3 cellular contexts compared by ENCODE assay signal in the genomic region with DNA sequence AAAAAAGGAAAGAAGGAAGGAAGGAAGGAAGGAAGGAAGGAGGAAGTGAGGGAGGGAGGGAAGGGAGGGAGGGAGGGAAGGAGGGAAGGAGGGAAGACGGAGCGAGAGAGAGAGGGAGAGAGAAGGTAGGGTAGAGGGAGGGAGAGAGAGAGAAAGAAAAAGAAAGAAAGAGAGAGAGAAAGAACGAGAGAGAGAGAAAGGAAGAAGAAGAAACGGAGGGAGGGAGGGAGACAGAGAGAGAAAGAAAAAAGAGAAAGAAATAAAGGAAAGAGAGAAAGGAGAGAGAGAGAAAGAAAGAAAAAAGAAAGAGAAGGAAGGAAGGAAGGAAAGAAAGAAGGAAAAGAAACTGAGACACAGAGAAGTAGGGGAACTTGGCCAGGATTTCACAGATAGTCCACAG.
TF ChIP-seq lines count a peak whose summit lies in the region.

No MANE protein-coding gene starts in this region.

TF ChIP-seq in HepG2, 621 proteins besides CTCF, POLR2A, EP300 and RAD21:
- TF ChIP-seq ZNF678 (CRISPR knock-in tag; IDR thresholded peaks at IDR 0.05): no peak
- no peak for TF ChIP-seq ZNF775 (CRISPR knock-in tag; IDR thresholded peaks at IDR 0.05; ENCODE audit: borderline replicate concordance)
- TF ChIP-seq PHF8 (CRISPR knock-in tag; IDR thresholded peaks at IDR 0.05): no peak
- no peak for TF ChIP-seq KLF16 (CRISPR knock-in tag; IDR thresholded peaks at IDR 0.05)
- TF ChIP-seq PPARG (CRISPR knock-in tag; conservative IDR thresholded peaks at IDR 0.05): no peak
- TF ChIP-seq ZNF512 (CRISPR knock-in tag; IDR thresholded peaks at IDR 0.05): peak; percentile 86; the same call in 1 of the 2 replicates
- TF ChIP-seq, protein P1, sequence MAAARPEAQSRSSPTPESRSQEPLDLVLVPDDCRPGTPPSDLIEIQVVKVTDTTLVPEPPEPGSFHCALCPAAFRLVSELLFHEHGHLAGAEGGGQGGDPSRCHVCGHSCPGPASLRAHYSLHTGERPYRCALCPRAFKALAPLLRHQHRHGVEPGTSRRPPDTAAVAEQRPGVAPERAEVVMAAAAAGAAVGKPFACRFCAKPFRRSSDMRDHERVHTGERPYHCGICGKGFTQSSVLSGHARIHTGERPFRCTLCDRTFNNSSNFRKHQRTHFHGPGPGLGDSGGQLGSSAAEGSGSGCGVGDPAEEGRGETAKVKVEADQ (CRISPR knock-in tag; IDR thresholded peaks at IDR 0.05; ENCODE audit: borderline replicate concordance): no peak
- TF ChIP-seq PCBP2 (optimal IDR thresholded peaks at IDR 0.05; ENCODE audit: low read depth, low read length, poor library complexity, severe bottlenecking): peak; percentile 24
- no peak for TF ChIP-seq MAFK (conservative IDR thresholded peaks at IDR 0.05 in 1 of 2, IDR thresholded peaks at IDR 0.05 in 1 of 2; ENCODE audit: low read length in 2 of 2)
- TF ChIP-seq ZSCAN29 (CRISPR knock-in tag; conservative IDR thresholded peaks at IDR 0.05): no peak

TF ChIP-seq in HEK293, 187 proteins besides CTCF, POLR2A, EP300 and RAD21:
- TF ChIP-seq ZNF596 (tag by site-specific recombination; IDR thresholded peaks at IDR 0.05) (peak; percentile 77), ZNF585B (tag by site-specific recombination; IDR thresholded peaks at IDR 0.05) (no peak), ZNF366 (tag by site-specific recombination; conservative IDR thresholded peaks at IDR 0.05) (peak; percentile 57), MYNN (tag by site-specific recombination; IDR thresholded peaks at IDR 0.05; ENCODE audit: borderline replicate concordance) (no peak), ZBTB20 (tag by site-specific recombination; IDR thresholded peaks at IDR 0.05) (no peak)

TF ChIP-seq in K562, 482 proteins besides CTCF, POLR2A, EP300 and RAD21:
- TF ChIP-seq SFPQ (IDR thresholded peaks at IDR 0.05; ENCODE audit: low read depth, low read length) (no peak), CHD7 (IDR thresholded peaks at IDR 0.05; ENCODE audit: low read depth, low read length) (no peak), ZNF766 (CRISPR knock-in tag; conservative IDR thresholded peaks at IDR 0.05) (no peak), KLF10 (CRISPR knock-in tag; IDR thresholded peaks at IDR 0.05) (no peak), ZFP36 (IDR thresholded peaks at IDR 0.05; ENCODE audit: low read depth, low read length, partially characterized antibody) (no peak), FOXK2 (conservative IDR thresholded peaks at IDR 0.05 in 1 of 2, IDR thresholded peaks at IDR 0.05 in 1 of 2; ENCODE audit: low read depth in 2 of 2) (no peak), XRCC3 (IDR thresholded peaks at IDR 0.05) (no peak), ZNF512 (tag; IDR thresholded peaks at IDR 0.05) (peak; percentile 91)
TF ChIP-seq in K562: peak in this region for 1.
